ENCODE assay signal across 8 cellular contexts in genomic region chr5:122078116-122078865, GRCh38. TPM values are rescaled to one million over a fixed set of nuclear protein-coding genes. Genes with fewer than 3 reads are reported as not detected.
DNase-seq lines count a peak whose midpoint lies in the region; ATAC-seq, FAIRE-seq and TF ChIP-seq lines count a peak whose summit lies in the region.

TSS of gene LOX (minus strand) at chr5:122078259. CDS start at chr5:122077985, 274 bp downstream.

- H3K4me1 Mint-ChIP-seq in CD4-positive, CD25-positive, alpha-beta regulatory T cell, result peaks cover 0 to 22% (median 6%) of the 10 kb centered on the region in 4 donors

- H3K9me3 Mint-ChIP-seq in CD4-positive, CD25-positive, alpha-beta regulatory T cell, result no peaks in the 10 kb centered on the region

- peaks cover 26% of the 10 kb centered on the region for H3K27me3 ChIP-seq in CD4-positive, CD25-positive, alpha-beta regulatory T cell (ENCODE audit: control insufficient read depth, insufficient read depth, low read length)
- no peaks in the 10 kb centered on the region for H3K27me3 ChIP-seq in HAP-1 (ENCODE audit: low read depth)

- H3K4me3 ChIP-seq in CD4-positive, CD25-positive, alpha-beta regulatory T cell (ENCODE audit: low read depth, low read length), result no peak within 1 kb of the TSS
- H3K4me3 ChIP-seq in HAP-1 (peak within 1 kb of the TSS; percentile 45), epithelial cell of esophagus (ENCODE audit: low read length) (peak within 1 kb of the TSS; percentile 69), mucosa of descending colon (no peak within 1 kb of the TSS), urinary bladder (ENCODE audit: low read depth, low read length) (peak within 1 kb of the TSS; percentile 56)

- H3K27ac ChIP-seq in CD4-positive, CD25-positive, alpha-beta regulatory T cell (ENCODE audit: insufficient read depth, low read length, poor library complexity, severe bottlenecking), result no peak within 1 kb of the TSS
- no peak within 1 kb of the TSS for H3K27ac ChIP-seq in urinary bladder (ENCODE audit: low read depth)

- H3K4me3 Mint-ChIP-seq in CD4-positive, CD25-positive, alpha-beta regulatory T cell, result peak within 1 kb of the TSS in 3 of 4 donors; percentile 55 to 80 (median 65)

- ATAC-seq in CD4-positive, CD25-positive, alpha-beta regulatory T cell (ENCODE audit: low read depth in 2 of 2), result no peak
- peak; percentile 64 for ATAC-seq in SK-N-SH treated with all-trans-retinoic acid at 6 μM for 48 hours
- peak; percentile 62 for ATAC-seq in mucosa of descending colon
- no peak for ATAC-seq in GM19455 (IDR thresholded peaks at IDR 0.05; ENCODE audit: unreplicated experiment)

- H3K9me3 ChIP-seq in CD4-positive, CD25-positive, alpha-beta regulatory T cell (ENCODE audit: control insufficient read depth in 2 of 2, low read length in 2 of 2), result no peaks in the 10 kb centered on the region
- no peaks in the 10 kb centered on the region for H3K9me3 ChIP-seq in HAP-1
- no peaks in the 10 kb centered on the region for H3K9me3 ChIP-seq in mucosa of descending colon

- H3K36me3 ChIP-seq in CD4-positive, CD25-positive, alpha-beta regulatory T cell (ENCODE audit: control insufficient read depth, insufficient read depth, low read length), result no peaks in the 10 kb centered on the region
- H3K36me3 ChIP-seq in HAP-1 (replicated peaks) (peaks cover 4% of the 10 kb centered on the region), mucosa of descending colon (ENCODE audit: low read depth) (no peaks in the 10 kb centered on the region), urinary bladder (ENCODE audit: insufficient read depth) (no peaks in the 10 kb centered on the region)

- peak within 1 kb of the TSS in 1 of 3 donors; percentile 74 for H3K27ac Mint-ChIP-seq in CD4-positive, CD25-positive, alpha-beta regulatory T cell

- intact Hi-C loops in mucosa of descending colon (cut with DNase I, micrococcal nuclease), result loop anchor here in 1 of 2 donors (5.0 kb wide), 1 partner anchor 111 kb away; no protein-coding TSS in a partner anchor

- in situ Hi-C loops in HAP-1 (cut with MboI; ENCODE audit: low sequenced_read_pairs), result no loop called here

- WGBS in urinary bladder, result 2% methylated on average over 33 of the region's 33 CpGs

- no peak for TF ChIP-seq CTCF in epithelial cell of esophagus (IDR thresholded peaks at IDR 0.05; ENCODE audit: insufficient read depth, low read depth, low read length, missing control alignments)
- TF ChIP-seq CTCF in mucosa of descending colon (IDR thresholded peaks at IDR 0.05), result no peak

- FAIRE-seq in RCC 7860 (lab: Jason Lieb, UNC), result no peak

- DNase-seq in CD4-positive, CD25-positive, alpha-beta regulatory T cell, result no peak
- DNase-seq in HAP-1 (ENCODE audit: low spot score in 2 of 2) (peak; percentile 85 to 88), epithelial cell of esophagus (ENCODE audit: low read depth) (peak; percentile 61), mucosa of descending colon (peak; percentile 42 to 72 (median 47)), RCC 7860 (ENCODE audit: low spot score) (no peak)

- peaks cover 19% of the 10 kb centered on the region for H3K4me1 ChIP-seq in CD4-positive, CD25-positive, alpha-beta regulatory T cell (ENCODE audit: control insufficient read depth, insufficient read depth, low read length, poor library complexity, severe bottlenecking)
- peaks cover 34% of the 10 kb centered on the region for H3K4me1 ChIP-seq in HAP-1
- peaks cover 15% of the 10 kb centered on the region for H3K4me1 ChIP-seq in mucosa of descending colon (ENCODE audit: low read depth)
- H3K4me1 ChIP-seq in urinary bladder (ENCODE audit: insufficient read depth), result no peaks in the 10 kb centered on the region

- H3K36me3 Mint-ChIP-seq in CD4-positive, CD25-positive, alpha-beta regulatory T cell, result no peaks in the 10 kb centered on the region

- H3K27me3 Mint-ChIP-seq in CD4-positive, CD25-positive, alpha-beta regulatory T cell, result peaks cover 72% of the 10 kb centered on the region

TF ChIP-seq in SK-N-SH treated with all-trans-retinoic acid at 6 μM for 48 hours, 23 proteins besides CTCF, POLR2A, EP300 and RAD21 (continues in another document):
- no peak for TF ChIP-seq CSRNP3 (CRISPR knock-in tag; IDR thresholded peaks at IDR 0.05)
- TF ChIP-seq CREB5 (CRISPR knock-in tag; IDR thresholded peaks at IDR 0.05; ENCODE audit: low read depth), result no peak
- TF ChIP-seq RARB (CRISPR knock-in tag; IDR thresholded peaks at IDR 0.05), result no peak
- no peak for TF ChIP-seq TCF4 (CRISPR knock-in tag; IDR thresholded peaks at IDR 0.05; ENCODE audit: borderline replicate concordance)
- TF ChIP-seq ZFP3 (CRISPR knock-in tag; IDR thresholded peaks at IDR 0.05), result no peak
- TF ChIP-seq POU6F1 (CRISPR knock-in tag; IDR thresholded peaks at IDR 0.05; ENCODE audit: borderline replicate concordance, low read depth), result no peak
- no peak for TF ChIP-seq ZC3H10 (CRISPR knock-in tag; IDR thresholded peaks at IDR 0.05)
- no peak for TF ChIP-seq TOX (CRISPR knock-in tag; IDR thresholded peaks at IDR 0.05; ENCODE audit: borderline replicate concordance)
- no peak for TF ChIP-seq ZNF8 (CRISPR knock-in tag; IDR thresholded peaks at IDR 0.05)
- TF ChIP-seq OSR1 (CRISPR knock-in tag; IDR thresholded peaks at IDR 0.05), result no peak
- TF ChIP-seq ZFP30 (CRISPR knock-in tag; IDR thresholded peaks at IDR 0.05), result no peak
- no peak for TF ChIP-seq PATZ1 (CRISPR knock-in tag; IDR thresholded peaks at IDR 0.05; ENCODE audit: borderline replicate concordance)
- TF ChIP-seq GLIS3 (CRISPR knock-in tag; IDR thresholded peaks at IDR 0.05), result no peak

RNA-seq across cellular contexts. Expression of gene LOX, which starts in this region (rescaled TPM):
- 0.25 TPM for total RNA-seq in CD4-positive, CD25-positive, alpha-beta regulatory T cell
- polyA plus RNA-seq in CD4-positive, CD25-positive, alpha-beta regulatory T cell, result under 1 TPM in 2 of 4 donors, not detected in 2; 0.02 TPM
- total RNA-seq in mucosa of descending colon (1 to 10 TPM; 1.2 to 6.7 (median 4.6) TPM), urinary bladder (158 TPM)
- 15.0 TPM for polyA plus RNA-seq in urinary bladder

Comparison
In these comparisons a context has a peak if more than half of its experiments do, and no peak if none do; other contexts are left out.
1. RNA of gene LOX (total RNA-seq): 158 TPM in urinary bladder (single experiment); 1.2 to 6.7 TPM in mucosa of descending colon and 0.25 TPM in CD4-positive, CD25-positive, alpha-beta regulatory T cell (single experiment); every median in the first group is over 10 times any median in the second.
2. RNA of gene LOX (polyA plus RNA-seq): 15.0 TPM in urinary bladder (single experiment); 0.02 TPM in CD4-positive, CD25-positive, alpha-beta regulatory T cell; every median in the first group is over 10 times any median in the second.
3. ATAC-seq: peak in SK-N-SH treated with all-trans-retinoic acid at 6 μM for 48 hours (single experiment) and mucosa of descending colon (single experiment); none in CD4-positive, CD25-positive, alpha-beta regulatory T cell (0 of 2) and GM19455 (single experiment).
4. DNase-seq: peak in HAP-1 (2 of 2), epithelial cell of esophagus (single experiment) and mucosa of descending colon (3 of 3); none in CD4-positive, CD25-positive, alpha-beta regulatory T cell (0 of 3) and RCC 7860 (single experiment).
5. H3K4me3 ChIP-seq: peak in HAP-1 (single experiment), epithelial cell of esophagus (single experiment) and urinary bladder (single experiment); none in CD4-positive, CD25-positive, alpha-beta regulatory T cell (single experiment) and mucosa of descending colon (single experiment).